In genomic region chr7:102478314-102479206, GRCh38 we compare ENCODE assay signal across 7 cellular contexts. TPM values are rescaled to one million over a fixed set of nuclear protein-coding genes. Genes with fewer than 3 reads are reported as not detected.
DNase-seq lines count a peak whose midpoint lies in the region; ATAC-seq and TF ChIP-seq lines count a peak whose summit lies in the region.
"Not testable (repeated sequence)": the region's sequence is repeated elsewhere in the genome, so short reads cannot be mapped to it uniquely, and the experiment has no call there.

POLR2J (minus strand) TSS chr7:102478922; CDS start chr7:102478860, 62 bp downstream.

- H3K27me3 ChIP-seq in NT2/D1 (ENCODE audit: insufficient read depth, insufficient read length); ectodermal cell (ENCODE audit: control insufficient read depth, insufficient read depth, low read length, poor library complexity, severe bottlenecking): not testable (repeated sequence)

- not testable (repeated sequence) for H3K27ac ChIP-seq in ectodermal cell (ENCODE audit: insufficient read depth, low read depth, low read length, poor library complexity, severe bottlenecking)

- DNase-seq in NT2/D1 (ENCODE audit: low read depth, low spot score): peak; percentile 70
- peak; percentile 67 for DNase-seq in activated CD8-positive, alpha-beta memory T cell treated with anti-CD3 and anti-CD28 coated beads, Interleukin-2, amount 50 U/mL, for 24 hours (ENCODE audit: extremely low read depth)
- DNase-seq in lower leg skin (ENCODE audit: low spot score in 2 of 2): peak; percentile 88 to 98
- DNase-seq in stimulated activated CD4-positive, alpha-beta T cell treated with anti-CD3 and anti-CD28 coated beads, Interleukin-15, amount 100 ng/mL, for 24 hours: peak; percentile 89

- not testable (repeated sequence) for TF ChIP-seq POLR2A in lower leg skin (IDR thresholded peaks at IDR 0.05)

- not testable (repeated sequence) for TF ChIP-seq CTCF in lower leg skin (IDR thresholded peaks at IDR 0.05)

- H3K9me3 ChIP-seq in NT2/D1 (ENCODE audit: insufficient read depth, low read length); ectodermal cell (ENCODE audit: control insufficient read depth, low read length): not testable (repeated sequence)

- peak; percentile 74 for ATAC-seq in GM18870 (IDR thresholded peaks at IDR 0.05; ENCODE audit: unreplicated experiment)
- peak; percentile 86 for ATAC-seq in HG02885 (IDR thresholded peaks at IDR 0.05; ENCODE audit: poor library complexity, unreplicated experiment)

- not testable (repeated sequence) for H3K9ac ChIP-seq in NT2/D1 (ENCODE audit: insufficient read length, low read depth)

- intact Hi-C loops in lower leg skin (cut with DNase I; ENCODE audit: low total_unique reads): not testable (repeated sequence)

- H3K36me3 ChIP-seq in NT2/D1 (ENCODE audit: insufficient read depth, insufficient read length, low read length); ectodermal cell (ENCODE audit: control insufficient read depth, insufficient read depth, low read length): not testable (repeated sequence)

- not testable (repeated sequence) for H3K4me3 ChIP-seq in NT2/D1 (ENCODE audit: insufficient read length, low read depth)
- H3K4me3 ChIP-seq in ectodermal cell (ENCODE audit: insufficient read depth, low read depth, low read length) (peak within 1 kb of the TSS; percentile 23), lower leg skin (ENCODE audit: low read depth, poor library complexity, severe bottlenecking) (peak within 1 kb of the TSS; percentile 36)

- H3K4me1 ChIP-seq in NT2/D1 (ENCODE audit: insufficient read depth, insufficient read length); ectodermal cell (ENCODE audit: control insufficient read depth, insufficient read depth, low read length): not testable (repeated sequence)

- 0% methylated on average over 36 to 42 of the region's 72 CpGs for WGBS in ectodermal cell, 2 experiments
- WGBS in lower leg skin, 2 donors: 0% methylated on average over 7 to 26 of the region's 72 CpGs

RNA-seq across cellular contexts. Expression of gene POLR2J, which starts in this region (rescaled TPM):
- 71.3 TPM for polyA plus RNA-seq in ectodermal cell (2013, experiment 1 of 4)
- 66.2 TPM for polyA plus RNA-seq in ectodermal cell (2013, experiment 2 of 4)
- polyA plus RNA-seq in ectodermal cell (2013, experiment 3 of 4): 76.0 TPM
- 80.9 TPM for polyA plus RNA-seq in ectodermal cell (2013, experiment 4 of 4)
- 10 to 100 TPM in 3 of 4 donors, 1 to 10 TPM in 1; 9.3 to 19.2 (median 15.9) TPM for total RNA-seq in lower leg skin
